Comparison of ENCODE assay signal across 9 cellular contexts in genomic region chr7:142375710-142376313, GRCh38.
A peak's percentile ranks its signal among the peaks of the same experiment; 100 is the strongest.
DNase-seq lines count a peak whose midpoint lies in the region; ATAC-seq and TF ChIP-seq lines count a peak whose summit lies in the region.
"Had no signal": no experiment of that assay in that cellular context is flagged by ENCODE, and none has a peak within 500 bp of the region (broad histone marks: within the 10 kb centered on the region; RNA-seq: fewer than 3 reads in every experiment).

No MANE protein-coding gene starts in this region.

- H3K36me3 Mint-ChIP-seq in Caco-2 (ENCODE audit: insufficient read depth, unreplicated experiment): no peaks in the 10 kb centered on the region
- H3K36me3 Mint-ChIP-seq in activated T-helper 17 cell treated with anti-CD3 and anti-CD28 coated beads, Interleukin-2, amount 50 U/mL, for 72 hours (ENCODE audit: low read depth): no peaks in the 10 kb centered on the region

- H3K27me3 ChIP-seq in Caco-2 (replicated peaks; ENCODE audit: control insufficient read depth, insufficient read depth, low read length) (no peaks in the 10 kb centered on the region), left lung (no peaks in the 10 kb centered on the region), aorta (ENCODE audit: control insufficient read depth in 1 of 2, insufficient read depth in 2 of 2, low read length in 1 of 2) (no peaks in the 10 kb centered on the region), prostate gland (replicated peaks; ENCODE audit: insufficient read depth) (no peaks in the 10 kb centered on the region)

- peaks cover 9% of the 10 kb centered on the region for H3K4me1 ChIP-seq in Caco-2
- H3K4me1 ChIP-seq in left lung: no peaks in the 10 kb centered on the region
- no peaks in the 10 kb centered on the region for H3K4me1 ChIP-seq in aorta (ENCODE audit: control insufficient read depth in 1 of 2, insufficient read depth in 2 of 2, low read length in 2 of 2)
- H3K4me1 ChIP-seq in prostate gland (replicated peaks): no peaks in the 10 kb centered on the region

- BruUV-seq in Caco-2 (replicated peaks; lab: Mats Ljungman, UMichigan): no TSS peak

- H3K4me3 Mint-ChIP-seq in Caco-2 (ENCODE audit: unreplicated experiment): peak overlapping the region; percentile 16
- H3K4me3 Mint-ChIP-seq in activated T-helper 17 cell treated with anti-CD3 and anti-CD28 coated beads, Interleukin-2, amount 50 U/mL, for 72 hours: no peak overlapping the region

- CTCF ChIA-PET in Caco-2 (lab: Charles Lee): interaction anchor here (0.5 to 1.2 kb wide), 7 partner anchors 11 to 399 kb away, joined by 3 to 8 read pairs (median 3); no protein-coding TSS in a partner anchor

- TF ChIP-seq CTCF in Caco-2 (IDR thresholded peaks at IDR 0.05; ENCODE audit: insufficient read depth in 1 of 2, low read depth in 1 of 2, low read length in 1 of 2, severe bottlenecking in 1 of 2, unreplicated experiment in 1 of 2) (peak in 1 of 2 experiments; percentile 44), left lung (IDR thresholded peaks at IDR 0.05) (no peak), prostate gland (IDR thresholded peaks at IDR 0.05) (no peak)

- H3K27ac ChIP-seq in left lung: no peak overlapping the region
- H3K27ac ChIP-seq in aorta (ENCODE audit: low read depth in 1 of 2, low read length in 2 of 2): no peak overlapping the region
- no peak overlapping the region for H3K27ac ChIP-seq in prostate gland

- WGBS in aorta, 2 donors: 55 to 62% methylated on average over 4 of the region's 4 CpGs
- 42% methylated on average over 4 of the region's 4 CpGs for WGBS in prostate gland

- no peaks in the 10 kb centered on the region for H3K9me3 ChIP-seq in Caco-2
- H3K9me3 ChIP-seq in left lung: no peaks in the 10 kb centered on the region
- no peaks in the 10 kb centered on the region for H3K9me3 ChIP-seq in aorta (ENCODE audit: control insufficient read depth, low read length)
- H3K9me3 ChIP-seq in prostate gland: no peaks in the 10 kb centered on the region

- no peaks in the 10 kb centered on the region for H3K9me3 Mint-ChIP-seq in Caco-2 (ENCODE audit: unreplicated experiment)
- H3K9me3 Mint-ChIP-seq in activated T-helper 17 cell treated with anti-CD3 and anti-CD28 coated beads, Interleukin-2, amount 50 U/mL, for 72 hours: no peaks in the 10 kb centered on the region

- peaks cover 3% of the 10 kb centered on the region for H3K27me3 Mint-ChIP-seq in Caco-2 (ENCODE audit: insufficient read depth, unreplicated experiment)
- no peaks in the 10 kb centered on the region for H3K27me3 Mint-ChIP-seq in activated T-helper 17 cell treated with anti-CD3 and anti-CD28 coated beads, Interleukin-2, amount 50 U/mL, for 72 hours

- H3K36me3 ChIP-seq in Caco-2 (ENCODE audit: control insufficient read depth, insufficient read depth, low read length): no peaks in the 10 kb centered on the region
- no peaks in the 10 kb centered on the region for H3K36me3 ChIP-seq in left lung
- H3K36me3 ChIP-seq in aorta (ENCODE audit: control insufficient read depth in 1 of 2, insufficient read depth in 2 of 2, low read length in 1 of 2): no peaks in the 10 kb centered on the region
- no peaks in the 10 kb centered on the region for H3K36me3 ChIP-seq in prostate gland

- ATAC-seq in activated T-helper 17 cell treated with anti-CD3 and anti-CD28 coated beads, Interleukin-2, amount 50 U/mL, for 72 hours (replicated peaks): peak; percentile 59
- ATAC-seq in left lung (peak; percentile 82), aorta (ENCODE audit: low FRiP score) (no peak), GM19023 (IDR thresholded peaks at IDR 0.05; ENCODE audit: unreplicated experiment) (no peak)

- POLR2A ChIA-PET in Caco-2 (lab: Charles Lee): interaction anchor here (0.6 to 0.7 kb wide), 2 partner anchors 14 to 674 kb away, joined by 3 to 9 read pairs; no protein-coding TSS in a partner anchor

- TF ChIP-seq POLR2A in prostate gland (IDR thresholded peaks at IDR 0.05): no peak

- peak overlapping the region; percentile 85 for H3K27ac Mint-ChIP-seq in Caco-2 (ENCODE audit: unreplicated experiment)
- H3K27ac Mint-ChIP-seq in activated T-helper 17 cell treated with anti-CD3 and anti-CD28 coated beads, Interleukin-2, amount 50 U/mL, for 72 hours: no peak overlapping the region

- DNase-seq in Caco-2 (peak; percentile 73), HT1080 (ENCODE audit: low read depth) (peak; percentile 48), left lung (no peak), aorta (no peak), prostate gland (ENCODE audit: low spot score) (no peak)
- no peak for DNase-seq in stimulated activated CD4-positive, alpha-beta T cell treated with anti-CD3 and anti-CD28 coated beads, Interleukin-4, amount 100 ng/mL, for 24 hours
- DNase-seq: NCI-H510A had no signal

- H3K4me3 ChIP-seq in Caco-2 (ENCODE audit: low read depth, low read length) (no peak overlapping the region), left lung (no peak overlapping the region), aorta (ENCODE audit: low read length in 2 of 2) (no peak overlapping the region), prostate gland (no peak overlapping the region)

- peaks cover 23% of the 10 kb centered on the region for H3K4me1 Mint-ChIP-seq in Caco-2 (ENCODE audit: low read depth, unreplicated experiment)
- no peaks in the 10 kb centered on the region for H3K4me1 Mint-ChIP-seq in activated T-helper 17 cell treated with anti-CD3 and anti-CD28 coated beads, Interleukin-2, amount 50 U/mL, for 72 hours

- intact Hi-C loops in Caco-2 (cut with micrococcal nuclease; ENCODE audit: unreplicated experiment) (loop anchor here (2.0 kb wide), 1 partner anchor 17 kb away; no protein-coding TSS in a partner anchor), left lung (cut with DNase I) (no loop called here), aorta (cut with DNase I) (no loop called here), prostate gland (cut with DNase I) (no loop called here)

Comparison
In these comparisons a context has a peak if more than half of its experiments do, and no peak if none do; other contexts are left out.
1. DNase-seq: peak in Caco-2 (2 of 2) and HT1080 (single experiment); none in left lung (0 of 2), aorta (0 of 2), prostate gland (single experiment) and stimulated activated CD4-positive, alpha-beta T cell treated with anti-CD3 and anti-CD28 coated beads, Interleukin-4, amount 100 ng/mL, for 24 hours (single experiment).
2. ATAC-seq: peak in activated T-helper 17 cell treated with anti-CD3 and anti-CD28 coated beads, Interleukin-2, amount 50 U/mL, for 72 hours (single experiment) and left lung (single experiment); none in aorta (single experiment) and GM19023 (single experiment).